In genomic region chr9:121073038-121073437, GRCh38 we compare ENCODE assay signal across 8 cellular contexts. TPM values are rescaled to one million over a fixed set of nuclear protein-coding genes. Genes with fewer than 3 reads are reported as not detected.
DNase-seq lines count a peak whose midpoint lies in the region; ATAC-seq and TF ChIP-seq lines count a peak whose summit lies in the region.

No MANE protein-coding gene starts in this region.

- H4K20me1 ChIP-seq in OCI-LY3 (ENCODE audit: insufficient read depth, low read length) = 0 out of 2 replicates have a peak, but pooled peaks cover 4% of the 10 kb centered on the region

- H3K9ac ChIP-seq in OCI-LY3 (ENCODE audit: low read length) (no peak overlapping the region), skeletal muscle satellite cell (ENCODE audit: low read depth, low read length) (no peak overlapping the region), neuronal stem cell (ENCODE audit: low read depth, low read length, poor library complexity) (no peak overlapping the region)

- H2AFZ ChIP-seq in OCI-LY3 (ENCODE audit: low read depth, low read length) = no peak overlapping the region
- no peak overlapping the region for H2AFZ ChIP-seq in neuronal stem cell (ENCODE audit: low read length)

- in situ Hi-C loops in HAP-1 (cut with MboI; ENCODE audit: low sequenced_read_pairs) = no loop called here

- H2BK120ac ChIP-seq in neuronal stem cell (ENCODE audit: low read depth, low read length) = no peak overlapping the region

- H3K79me1 ChIP-seq in neuronal stem cell (ENCODE audit: low read depth, low read length) = peaks cover 2% of the 10 kb centered on the region

- TF ChIP-seq POLR2A in esophagus muscularis mucosa (IDR thresholded peaks at IDR 0.05; ENCODE audit: low read depth) = no peak

- H3K9me3 ChIP-seq in OCI-LY3 (ENCODE audit: insufficient read depth, low read length) = peaks cover 3% of the 10 kb centered on the region; the same call in 1 of the 2 replicates
- no peaks in the 10 kb centered on the region for H3K9me3 ChIP-seq in esophagus muscularis mucosa
- H3K9me3 ChIP-seq in skeletal muscle satellite cell (replicated peaks; ENCODE audit: low read length) = no peaks in the 10 kb centered on the region
- peaks cover 0 to 16% of the 10 kb centered on the region in 2 donors for H3K9me3 ChIP-seq in neuronal stem cell (replicated peaks in 1 of 2; ENCODE audit: control insufficient read depth in 2 of 2, insufficient read depth in 1 of 2, low read depth in 1 of 2, low read length in 2 of 2)
- H3K9me3 ChIP-seq in HAP-1 = no peaks in the 10 kb centered on the region

- intact Hi-C loops in esophagus muscularis mucosa (cut with DNase I) = loop anchor here (5.0 kb wide), 1 partner anchor 206 kb away; no protein-coding TSS in a partner anchor

- H3K79me2 ChIP-seq in OCI-LY3 (ENCODE audit: low read length) = peaks cover 39% of the 10 kb centered on the region

- H2BK15ac ChIP-seq in neuronal stem cell (ENCODE audit: low read length) = no peak overlapping the region

- H3K27me3 ChIP-seq in OCI-LY3 (ENCODE audit: low read depth, low read length) (no peaks in the 10 kb centered on the region), esophagus muscularis mucosa (no peaks in the 10 kb centered on the region), skeletal muscle satellite cell (ENCODE audit: control insufficient read depth, insufficient read depth, low read length) (no peaks in the 10 kb centered on the region), neuronal stem cell (ENCODE audit: control insufficient read depth in 3 of 3, insufficient read depth in 3 of 3, low read depth in 1 of 3, low read length in 3 of 3) (no peaks in the 10 kb centered on the region), HAP-1 (ENCODE audit: low read depth) (no peaks in the 10 kb centered on the region)

- no peak overlapping the region for H2AK5ac ChIP-seq in neuronal stem cell (ENCODE audit: low read depth, low read length)

- H3K27ac ChIP-seq in OCI-LY3 (ENCODE audit: low read length) (peak overlapping the region; percentile 15; the same call in 1 of the 2 replicates), esophagus muscularis mucosa (replicated peaks in 1 of 4) (peak overlapping the region; percentile 90 to 96 (median 92)), neuronal stem cell (replicated peaks; ENCODE audit: low read length) (no peak overlapping the region)

- H2BK12ac ChIP-seq in neuronal stem cell (ENCODE audit: low read length) = no peak overlapping the region

- TF ChIP-seq EP300 in esophagus muscularis mucosa (IDR thresholded peaks at IDR 0.05) = no peak

- no peak overlapping the region for H4K8ac ChIP-seq in neuronal stem cell (ENCODE audit: low read depth, low read length)

- H3K18ac ChIP-seq in neuronal stem cell (ENCODE audit: low read length) = no peak overlapping the region

- DNase-seq in GF-D8 (lab: John Stamatoyannopoulos, UW) (peak; percentile 83), esophagus muscularis mucosa (ENCODE audit: extremely low spot score) (no peak), neuronal stem cell (ENCODE audit: low spot score) (no peak), HAP-1 (ENCODE audit: low spot score in 2 of 2) (no peak)

- no peak overlapping the region for H3K14ac ChIP-seq in neuronal stem cell (ENCODE audit: low read length)

- H4K91ac ChIP-seq in neuronal stem cell (ENCODE audit: low read depth, low read length, poor library complexity) = no peak overlapping the region

- no peak overlapping the region for H3K4ac ChIP-seq in neuronal stem cell (ENCODE audit: low read length)

- H3K23ac ChIP-seq in neuronal stem cell (ENCODE audit: low read depth, low read length, poor library complexity) = no peak overlapping the region

- H3K4me1 ChIP-seq in OCI-LY3 (ENCODE audit: low read length) (peaks cover 41% of the 10 kb centered on the region), esophagus muscularis mucosa (peaks cover 14 to 33% (median 30%) of the 10 kb centered on the region in 4 donors), skeletal muscle satellite cell (ENCODE audit: control insufficient read depth, insufficient read depth, low read length) (peaks cover 30% of the 10 kb centered on the region), neuronal stem cell (ENCODE audit: control insufficient read depth in 2 of 2, insufficient read depth in 1 of 2, low read depth in 1 of 2, low read length in 2 of 2) (peaks cover 0 to 6% of the 10 kb centered on the region in 2 donors), HAP-1 (peaks cover 12% of the 10 kb centered on the region)

- no peak overlapping the region for H3K4me3 ChIP-seq in OCI-LY3 (ENCODE audit: low read length)
- H3K4me3 ChIP-seq in esophagus muscularis mucosa = peak overlapping the region in 3 of 4 donors; percentile 26 to 91 (median 79)
- H3K4me3 ChIP-seq in skeletal muscle satellite cell (ENCODE audit: low read length) = no peak overlapping the region
- no peak overlapping the region for H3K4me3 ChIP-seq in neuronal stem cell (ENCODE audit: low read length in 2 of 2)
- no peak overlapping the region for H3K4me3 ChIP-seq in HAP-1

- TF ChIP-seq CTCF in OCI-LY3 (IDR thresholded peaks at IDR 0.05; ENCODE audit: low read depth, low read length) = no peak
- no peak for TF ChIP-seq CTCF in esophagus muscularis mucosa (IDR thresholded peaks at IDR 0.05)

- ATAC-seq in GM21423 (IDR thresholded peaks at IDR 0.05; ENCODE audit: unreplicated experiment) (no peak), GM19035 (IDR thresholded peaks at IDR 0.05; ENCODE audit: unreplicated experiment) (no peak)

- H2BK5ac ChIP-seq in neuronal stem cell (ENCODE audit: low read length) = no peak overlapping the region

- H3K4me2 ChIP-seq in OCI-LY3 (ENCODE audit: low read length) = 0 out of 2 replicates have a peak overlapping the region, but pooled peaks have one; percentile 7
- peak overlapping the region; percentile 93 for H3K4me2 ChIP-seq in skeletal muscle satellite cell (ENCODE audit: low read length)
- no peak overlapping the region for H3K4me2 ChIP-seq in neuronal stem cell (ENCODE audit: insufficient read depth, low read length, poor library complexity, severe bottlenecking)

- 39% methylated on average over 4 of the region's 4 CpGs for WGBS in esophagus muscularis mucosa
- WGBS in neuronal stem cell (ENCODE audit: extremely low coverage in 2 of 2, insufficient read length in 2 of 2, insufficient replicate concordance in 1 of 2), 2 donors = no CpG with 5 or more reads among the region's 4 CpGs

- H3K36me3 ChIP-seq in OCI-LY3 (replicated peaks; ENCODE audit: low read depth, low read length) (no peaks in the 10 kb centered on the region), esophagus muscularis mucosa (no peaks in the 10 kb centered on the region), skeletal muscle satellite cell (ENCODE audit: insufficient read depth, low read length) (no peaks in the 10 kb centered on the region), neuronal stem cell (replicated peaks in 1 of 2; ENCODE audit: control insufficient read depth in 2 of 2, insufficient read depth in 2 of 2, low read length in 2 of 2) (no peaks in the 10 kb centered on the region), HAP-1 (replicated peaks) (no peaks in the 10 kb centered on the region)

RNA-seq across cellular contexts. Expression of gene CNTRL, which starts 1.7 kb away (rescaled TPM):
- 10 to 100 TPM in 2 of 4 donors, 1 to 10 TPM in 2; 7.8 to 14.1 (median 11.2) TPM for total RNA-seq in esophagus muscularis mucosa
- total RNA-seq in skeletal muscle satellite cell (2012; rRNA removed) = 5.2 and 6.8 TPM in 2 replicates
- polyA plus RNA-seq in neuronal stem cell (2013, experiment 1 of 2) = 18.0 TPM
- 17.4 TPM for polyA plus RNA-seq in neuronal stem cell (2013, experiment 2 of 2)

RNA-seq across cellular contexts. Expression of gene C5, which starts 23.0 kb away (rescaled TPM):
- total RNA-seq in esophagus muscularis mucosa = 1 to 10 TPM; 3.6 to 6.6 (median 4.6) TPM
- total RNA-seq in skeletal muscle satellite cell (2012; rRNA removed) = 1.1 and 1.5 TPM in 2 replicates
- 4.4 TPM for polyA plus RNA-seq in neuronal stem cell (2013, experiment 1 of 2)
- 4.7 TPM for polyA plus RNA-seq in neuronal stem cell (2013, experiment 2 of 2)

Comparison
In these comparisons a context has a peak if more than half of its experiments do, and no peak if none do; other contexts are left out.
1. H3K4me3 ChIP-seq: peak in esophagus muscularis mucosa (3 of 4); none in OCI-LY3 (single experiment), skeletal muscle satellite cell (single experiment), neuronal stem cell (0 of 2) and HAP-1 (single experiment).